Comparison of ENCODE assay signal across 22 cellular contexts in genomic region chr9:95438958-95439357, GRCh38.
DNase-seq lines count a peak whose midpoint lies in the region; ATAC-seq, FAIRE-seq and TF ChIP-seq lines count a peak whose summit lies in the region.
"Had no signal": no experiment of that assay in that cellular context is flagged by ENCODE, and none has a peak within 500 bp of the region (broad histone marks: within the 10 kb centered on the region; RNA-seq: fewer than 3 reads in every experiment).

No MANE protein-coding gene starts in this region.

- CTCF ChIA-PET in HepG2 (lab: Yijun Ruan, JAX; ENCODE audit: low intra/inter-chr PET ratio, low total read pairs): no interaction called here

- no peak overlapping the region for H2AFZ ChIP-seq in HepG2 (ENCODE audit: low read length)
- H2AFZ ChIP-seq: GM23338 had no signal

- no peak for TF ChIP-seq RAD21 in HepG2 (CRISPR knock-in tag; IDR thresholded peaks at IDR 0.05)

- H3K27me3 ChIP-seq in HepG2 (ENCODE audit: control insufficient read depth in 1 of 2, insufficient read depth in 2 of 2, low read length in 2 of 2) (no peaks in the 10 kb centered on the region), right lobe of liver (no peaks in the 10 kb centered on the region)
- H3K27me3 ChIP-seq: BE2C; BLaER1 treated with 17β-estradiol and CSF1 and Interleukin-3, amounts not matched to agents 10 nM and 100 nM had no signal

- no peak for ATAC-seq in HepG2
- no peak for ATAC-seq in right lobe of liver
- ATAC-seq in HG02642 (IDR thresholded peaks at IDR 0.05; ENCODE audit: poor library complexity, unreplicated experiment): no peak
- ATAC-seq: A549, GM12878, GM23338 had no signal

- no peaks in the 10 kb centered on the region for H3K79me2 ChIP-seq in HepG2 (ENCODE audit: insufficient read depth, low read length)

- 80% methylated on average over 5 of the region's 7 CpGs for WGBS in HepG2 (ENCODE audit: low lambda C conversion rate)
- WGBS in right lobe of liver (ENCODE audit: insufficient coverage, low coverage, low lambda C conversion rate, missing lambda C conversion rate): no CpG with 5 or more reads among the region's 7 CpGs

- H3K4me3 ChIP-seq in HepG2 (replicated peaks in 1 of 3; ENCODE audit: insufficient read depth in 1 of 3, low read depth in 2 of 3, low read length in 3 of 3) (no peak overlapping the region), right lobe of liver (no peak overlapping the region), fibroblast of mammary gland (ENCODE audit: control insufficient read depth, low read depth, low read length) (no peak overlapping the region)
- H3K4me3 ChIP-seq: A549; BLaER1 treated with 17β-estradiol and CSF1 and Interleukin-3, amounts not matched to agents 10 nM and 100 nM; GM12878; GM23338 had no signal

- H3K9ac ChIP-seq in HepG2 (ENCODE audit: insufficient read depth, low read depth, low read length): no peak overlapping the region
- H3K9ac ChIP-seq: BLaER1 treated with 17β-estradiol and CSF1 and Interleukin-3, amounts not matched to agents 10 nM and 100 nM had no signal

- no peaks in the 10 kb centered on the region for H3K9me3 ChIP-seq in HepG2 (ENCODE audit: low read length)
- H3K9me3 ChIP-seq in right lobe of liver: no peaks in the 10 kb centered on the region
- H3K9me3 ChIP-seq: A549, BE2C, Caco-2 had no signal

- no peak overlapping the region for H3K27ac ChIP-seq in HepG2 (ENCODE audit: extremely low read length, insufficient read depth, low read length)
- H3K27ac ChIP-seq in right lobe of liver: no peak overlapping the region
- H3K27ac ChIP-seq: A549; BLaER1 treated with 17β-estradiol and CSF1 and Interleukin-3, amounts not matched to agents 10 nM and 100 nM had no signal

- POLR2A ChIA-PET in HepG2 (lab: Yijun Ruan, JAX): no interaction called here

- no peak for FAIRE-seq in HepG2 (lab: Jason Lieb, UNC)
- FAIRE-seq: A549, GM12878 had no signal

- in situ Hi-C loops in HepG2 (cut with HindIII; ENCODE audit: extremely low pct_ligation_motif_present, low pct_unique_long_range_greater_than_20kb): no loop called here

- H3K36me3 ChIP-seq in HepG2 (replicated peaks in 1 of 2; ENCODE audit: control insufficient read depth in 1 of 2, insufficient read depth in 2 of 2, low read length in 2 of 2): no peaks in the 10 kb centered on the region
- H3K36me3 ChIP-seq in right lobe of liver: no peaks in the 10 kb centered on the region

- TF ChIP-seq CTCF in HepG2 (CRISPR knock-in tag; IDR thresholded peaks at IDR 0.05): no peak
- TF ChIP-seq CTCF in right lobe of liver (IDR thresholded peaks at IDR 0.05): no peak
- TF ChIP-seq CTCF in fibroblast of mammary gland (conservative IDR thresholded peaks at IDR 0.05; ENCODE audit: control insufficient read depth, insufficient read depth, low read depth, low read length): no peak

- TF ChIP-seq EP300 in HepG2 (IDR thresholded peaks at IDR 0.05; ENCODE audit: low read depth in 2 of 2, low read length in 2 of 2): no peak
- TF ChIP-seq EP300 in HepG2 (CRISPR knock-in tag; IDR thresholded peaks at IDR 0.05; ENCODE audit: borderline replicate concordance): no peak

- intact Hi-C loops in HepG2 (cut with micrococcal nuclease; ENCODE audit: unreplicated experiment): no loop called here
- intact Hi-C loops in right lobe of liver (cut with DNase I): no loop called here

- H3K4me2 ChIP-seq in HepG2 (ENCODE audit: low read depth, low read length): no peak overlapping the region
- H3K4me2 ChIP-seq: A549; BLaER1 treated with 17β-estradiol and CSF1 and Interleukin-3, amounts not matched to agents 10 nM and 100 nM; GM23338 had no signal

- no peak for DNase-seq in HepG2 (ENCODE audit: low spot score)
- DNase-seq in right lobe of liver: no peak
- DNase-seq in RKO (ENCODE audit: low spot score): peak; percentile 64
- peak; percentile 25 for DNase-seq in fibroblast of mammary gland (ENCODE audit: low read depth)
- no peak for DNase-seq in globus pallidus (ENCODE audit: low spot score)
- DNase-seq in NCI-H526 (lab: John Stamatoyannopoulos, UW): no peak
- DNase-seq: 8988T; ACHN; AML-193; BE2C; Caco-2; CD4-positive, alpha-beta memory T cell; DMS153; DND-41; GDM1; H9; HFFc6 had no signal

- H3K4me1 ChIP-seq in HepG2 (ENCODE audit: insufficient read depth, low read length): peaks cover 11% of the 10 kb centered on the region
- H3K4me1 ChIP-seq in right lobe of liver: no peaks in the 10 kb centered on the region
- H3K4me1 ChIP-seq: A549, BE2C, Caco-2 had no signal

- H4K20me1 ChIP-seq in HepG2 (ENCODE audit: insufficient read depth, low read length): no peaks in the 10 kb centered on the region
- H4K20me1 ChIP-seq: BLaER1 treated with 17β-estradiol and CSF1 and Interleukin-3, amounts not matched to agents 10 nM and 100 nM had no signal

- no peak for TF ChIP-seq POLR2A in HepG2 (IDR thresholded peaks at IDR 0.05; ENCODE audit: insufficient read depth in 1 of 2, low read depth in 2 of 2, low read length in 2 of 2)
- no peak for TF ChIP-seq POLR2A in right lobe of liver (IDR thresholded peaks at IDR 0.05)

- no TSS peak for BruUV-seq in HepG2 (replicated peaks; lab: Mats Ljungman, UMichigan)

TF ChIP-seq in HepG2, 621 proteins besides CTCF, POLR2A, EP300 and RAD21:
- TF ChIP-seq CHCHD3 (CRISPR knock-in tag; IDR thresholded peaks at IDR 0.05): no peak
- no peak for TF ChIP-seq ASH2L (IDR thresholded peaks at IDR 0.05; ENCODE audit: insufficient read length, low read depth, low read length)
- peak; percentile 54 for TF ChIP-seq CREB1 (IDR thresholded peaks at IDR 0.05)
- TF ChIP-seq CREB1 (CRISPR knock-in tag; IDR thresholded peaks at IDR 0.05): no peak
- no peak for TF ChIP-seq BCL3 (CRISPR knock-in tag; IDR thresholded peaks at IDR 0.05)
- no peak for TF ChIP-seq SCMH1 (CRISPR knock-in tag; IDR thresholded peaks at IDR 0.05; ENCODE audit: borderline replicate concordance)

Comparison
In these comparisons a context has a peak if more than half of its experiments do, and no peak if none do; other contexts are left out.
1. DNase-seq: peak in RKO (single experiment) and fibroblast of mammary gland (single experiment); none in HepG2 (single experiment), right lobe of liver (0 of 3), globus pallidus (single experiment) and NCI-H526 (0 of 2).